In genomic region chr12:71092290-71092689, GRCh38 we compare ENCODE assay signal across 27 cellular contexts.
DNase-seq lines count a peak whose midpoint lies in the region; ATAC-seq, FAIRE-seq and TF ChIP-seq lines count a peak whose summit lies in the region.
"Had no signal": no experiment of that assay in that cellular context is flagged by ENCODE, and none has a peak within 500 bp of the region (broad histone marks: within the 10 kb centered on the region; RNA-seq: fewer than 3 reads in every experiment).

No MANE protein-coding gene starts in this region.

- no peaks in the 10 kb centered on the region for H3K4me1 Mint-ChIP-seq in activated CD8-positive, alpha-beta T cell treated with anti-CD3 and anti-CD28 coated beads for 36 hours (ENCODE audit: low read depth)
- H3K4me1 Mint-ChIP-seq: activated CD4-positive, alpha-beta memory T cell treated with anti-CD3 and anti-CD28 coated beads, Interleukin-2, amount 10 ng/mL, durations not matched to agents 7 days and 5 days; brain; mesothelial cell of epicardium had no signal

- H3K14ac ChIP-seq in IMR-90 (replicated peaks; ENCODE audit: low read depth, low read length) = no peak overlapping the region

- H3K27me3 Mint-ChIP-seq in activated CD8-positive, alpha-beta T cell treated with anti-CD3 and anti-CD28 coated beads for 36 hours = no peaks in the 10 kb centered on the region
- H3K27me3 Mint-ChIP-seq: activated CD4-positive, alpha-beta memory T cell treated with anti-CD3 and anti-CD28 coated beads, Interleukin-2, amount 10 ng/mL, durations not matched to agents 7 days and 5 days had no signal

- no peak overlapping the region for H2AFZ ChIP-seq in IMR-90 (replicated peaks; ENCODE audit: low read length, poor library complexity)

- H2BK120ac ChIP-seq in IMR-90 (ENCODE audit: low read depth, low read length) = no peak overlapping the region

- no peak overlapping the region for H2BK5ac ChIP-seq in IMR-90 (ENCODE audit: low read depth, low read length, poor library complexity, severe bottlenecking)

- FAIRE-seq in pancreas (lab: Jason Lieb, UNC) = no peak
- FAIRE-seq: endothelial cell of umbilical vein had no signal

- dilution Hi-C loops in IMR-90 (cut with HindIII; ENCODE audit: low sequenced_read_pairs, unreplicated experiment) = no loop called here

- no peaks in the 10 kb centered on the region for H3K36me3 Mint-ChIP-seq in activated CD8-positive, alpha-beta T cell treated with anti-CD3 and anti-CD28 coated beads for 36 hours (ENCODE audit: low read depth)
- H3K36me3 Mint-ChIP-seq: brain, mesothelial cell of epicardium had no signal

- H3K4me1 ChIP-seq in IMR-90 (ENCODE audit: control insufficient read depth, insufficient read depth, low read length) (no peaks in the 10 kb centered on the region), foreskin keratinocyte (no peaks in the 10 kb centered on the region), pancreas (no peaks in the 10 kb centered on the region)
- H3K4me1 ChIP-seq: BLaER1 treated with 17β-estradiol and CSF1 and Interleukin-3, amounts not matched to agents 10 nM and 100 nM; HAP-1; left ventricle myocardium inferior; tibial artery had no signal

- H3K9ac ChIP-seq in IMR-90 (ENCODE audit: low read depth, low read length) = no peak overlapping the region
- H3K9ac ChIP-seq: BLaER1 treated with 17β-estradiol and CSF1 and Interleukin-3, amounts not matched to agents 10 nM and 100 nM had no signal

- TF ChIP-seq CTCF in IMR-90 (conservative IDR thresholded peaks at IDR 0.05; ENCODE audit: low read depth, low read length) (no peak), astrocyte of the spinal cord (IDR thresholded peaks at IDR 0.05; ENCODE audit: low read depth, low read length) (no peak), foreskin keratinocyte (conservative IDR thresholded peaks at IDR 0.05) (no peak), pancreas (IDR thresholded peaks at IDR 0.05) (no peak)
- no peak for TF ChIP-seq CTCF in activated CD8-positive, alpha-beta T cell treated with anti-CD3 and anti-CD28 coated beads for 36 hours (IDR thresholded peaks at IDR 0.05)

- peaks cover 12% of the 10 kb centered on the region for H3K9me3 Mint-ChIP-seq in activated CD8-positive, alpha-beta T cell treated with anti-CD3 and anti-CD28 coated beads for 36 hours

- H3K18ac ChIP-seq in IMR-90 (ENCODE audit: low read depth, low read length) = no peak overlapping the region

- CTCF ChIA-PET in IMR-90 (lab: Yijun Ruan, JAX) = no interaction called here
- CTCF ChIA-PET in activated CD8-positive, alpha-beta T cell treated with anti-CD3 and anti-CD28 coated beads for 36 hours (lab: Charles Lee) = interaction anchor here (1.0 kb wide), 1 partner anchor 15 kb away, joined by 3 read pairs; no protein-coding TSS in a partner anchor

- no peak overlapping the region for H3K4me3 Mint-ChIP-seq in activated CD8-positive, alpha-beta T cell treated with anti-CD3 and anti-CD28 coated beads for 36 hours
- H3K4me3 Mint-ChIP-seq: activated CD4-positive, alpha-beta memory T cell treated with anti-CD3 and anti-CD28 coated beads, Interleukin-2, amount 10 ng/mL, durations not matched to agents 7 days and 5 days; activated naive CD4-positive, alpha-beta T cell treated with anti-CD3 and anti-CD28 coated beads for 36 hours; brain; mesothelial cell of epicardium; T-helper 1 cell treated with Interleukin-12 subunit alpha and Interleukin-12 subunit beta and Interleukin-4 antibody, amounts not matched to agents 30 μg/mL and 1 μg/mL, for 36 hours had no signal

- no peak overlapping the region for H2AK9ac ChIP-seq in IMR-90 (replicated peaks; ENCODE audit: low read depth, low read length, poor library complexity)

- no peaks in the 10 kb centered on the region for H3K36me3 ChIP-seq in IMR-90 (ENCODE audit: control insufficient read depth, insufficient read depth, low read length)
- H3K36me3 ChIP-seq in pancreas = no peaks in the 10 kb centered on the region
- H3K36me3 ChIP-seq: BLaER1 treated with 17β-estradiol and CSF1 and Interleukin-3, amounts not matched to agents 10 nM and 100 nM; HAP-1; left ventricle myocardium inferior; tibial artery had no signal

- no peaks in the 10 kb centered on the region for H3K79me1 ChIP-seq in IMR-90 (ENCODE audit: low read depth in 1 of 2, low read length in 2 of 2)

- H3K27ac ChIP-seq in IMR-90 (ENCODE audit: insufficient read depth, low read length) = no peak overlapping the region
- no peak overlapping the region for H3K27ac ChIP-seq in foreskin keratinocyte
- H3K27ac ChIP-seq in pancreas = no peak overlapping the region
- H3K27ac ChIP-seq: BLaER1 treated with 17β-estradiol and CSF1 and Interleukin-3, amounts not matched to agents 10 nM and 100 nM; left ventricle myocardium inferior; tibial artery had no signal

- POLR2A ChIA-PET in IMR-90 (lab: Charles Lee; ENCODE audit: unreplicated experiment) = no interaction called here
- POLR2A ChIA-PET in activated CD8-positive, alpha-beta T cell treated with anti-CD3 and anti-CD28 coated beads for 36 hours (lab: Charles Lee) = no interaction called here

- no peaks in the 10 kb centered on the region for H4K20me1 ChIP-seq in IMR-90 (ENCODE audit: insufficient read depth, low read length)
- H4K20me1 ChIP-seq: BLaER1 treated with 17β-estradiol and CSF1 and Interleukin-3, amounts not matched to agents 10 nM and 100 nM had no signal

- no peak overlapping the region for H3K4ac ChIP-seq in IMR-90 (ENCODE audit: low read depth, low read length)

- H3K9me3 ChIP-seq in IMR-90 (ENCODE audit: control insufficient read depth, insufficient read depth, low read length) (peaks cover 6% of the 10 kb centered on the region), pancreas (no peaks in the 10 kb centered on the region)
- H3K9me3 ChIP-seq: HAP-1 had no signal

- no peak overlapping the region for H2BK15ac ChIP-seq in IMR-90 (ENCODE audit: low read depth, low read length)

- intact Hi-C loops in IMR-90 (cut with micrococcal nuclease) (no loop called here), pancreas (cut with DNase I) (no loop called here), head of caudate nucleus (cut with DNase I) (no loop called here)
- intact Hi-C loops in activated CD8-positive, alpha-beta T cell treated with anti-CD3 and anti-CD28 coated beads for 36 hours (cut with micrococcal nuclease) = no loop called here

- H4K5ac ChIP-seq in IMR-90 (ENCODE audit: low read depth, low read length) = no peak overlapping the region

- H3K27me3 ChIP-seq in IMR-90 (ENCODE audit: control insufficient read depth, insufficient read depth, low read length) = no peaks in the 10 kb centered on the region
- no peaks in the 10 kb centered on the region for H3K27me3 ChIP-seq in foreskin keratinocyte
- H3K27me3 ChIP-seq in pancreas = no peaks in the 10 kb centered on the region
- H3K27me3 ChIP-seq: BLaER1 treated with 17β-estradiol and CSF1 and Interleukin-3, amounts not matched to agents 10 nM and 100 nM; tibial artery had no signal

- no peak for TF ChIP-seq RAD21 in IMR-90 (IDR thresholded peaks at IDR 0.05; ENCODE audit: low read length)

- H2AK5ac ChIP-seq in IMR-90 (ENCODE audit: low read depth, low read length) = no peak overlapping the region

- H3K4me3 ChIP-seq in IMR-90 (ENCODE audit: insufficient read depth, low read depth, low read length) = no peak overlapping the region
- H3K4me3 ChIP-seq in astrocyte of the spinal cord (ENCODE audit: low read depth, low read length) = no peak overlapping the region
- no peak overlapping the region for H3K4me3 ChIP-seq in pancreas
- H3K4me3 ChIP-seq: BLaER1 treated with 17β-estradiol and CSF1 and Interleukin-3, amounts not matched to agents 10 nM and 100 nM; HAP-1; left ventricle myocardium inferior; tibial artery had no signal

- no peak overlapping the region for H3K56ac ChIP-seq in IMR-90 (ENCODE audit: extremely low read depth, insufficient read depth, low read length)

- H4K91ac ChIP-seq in IMR-90 (ENCODE audit: insufficient read depth, low read depth, low read length) = no peak overlapping the region

- in situ Hi-C loops in IMR-90 (cut with MboI; ENCODE audit: low sequenced_read_pairs) (no loop called here), astrocyte of the spinal cord (cut with HindIII; ENCODE audit: low sequenced_read_pairs) (no loop called here)

- H3K27ac Mint-ChIP-seq in activated CD8-positive, alpha-beta T cell treated with anti-CD3 and anti-CD28 coated beads for 36 hours = no peak overlapping the region
- H3K27ac Mint-ChIP-seq: activated CD4-positive, alpha-beta memory T cell treated with anti-CD3 and anti-CD28 coated beads, Interleukin-2, amount 10 ng/mL, durations not matched to agents 7 days and 5 days; activated naive CD4-positive, alpha-beta T cell treated with anti-CD3 and anti-CD28 coated beads for 36 hours; brain; mesothelial cell of epicardium; T-helper 1 cell treated with Interleukin-12 subunit alpha and Interleukin-12 subunit beta and Interleukin-4 antibody, amounts not matched to agents 30 μg/mL and 1 μg/mL, for 36 hours had no signal

- BruUV-seq in IMR-90 (replicated peaks; lab: Mats Ljungman, UMichigan) = no TSS peak

- WGBS in IMR-90 (ENCODE audit: extremely low coverage in 2 of 2, insufficient read length in 1 of 2), 2 experiments = no CpG with 5 or more reads among the region's 2 CpGs
- 48 to 70% methylated on average over 2 of the region's 2 CpGs for WGBS in pancreas, 2 donors

- H2BK20ac ChIP-seq in IMR-90 (ENCODE audit: low read depth, low read length) = no peak overlapping the region

- H3K4me2 ChIP-seq in IMR-90 (ENCODE audit: low read depth, low read length) = no peak overlapping the region
- H3K4me2 ChIP-seq: BLaER1 treated with 17β-estradiol and CSF1 and Interleukin-3, amounts not matched to agents 10 nM and 100 nM had no signal

- DNase-seq in IMR-90 (peak; percentile 0), astrocyte of the spinal cord (ENCODE audit: low read depth, low spot score) (peak; percentile 48), foreskin keratinocyte (no peak), pancreas (no peak), head of caudate nucleus (no peak), KG1 (lab: John Stamatoyannopoulos, UW) (no peak)
- DNase-seq in activated CD8-positive, alpha-beta T cell treated with anti-CD3 and anti-CD28 coated beads for 36 hours = no peak
- DNase-seq: activated CD4-positive, alpha-beta memory T cell treated with anti-CD3 and anti-CD28 coated beads, Interleukin-2, amount 10 ng/mL, durations not matched to agents 7 days and 5 days; activated CD4-positive, CD25-positive, alpha-beta regulatory T cell treated with anti-CD3 and anti-CD28 coated beads, Interleukin-2, amount 50 U/mL, for 72 hours; activated naive CD4-positive, alpha-beta T cell treated with anti-CD3 and anti-CD28 coated beads for 36 hours; left ventricle myocardium inferior; MM.1S; NCI-H1105 treated with DMSO at 0.1 percent for 48 hours; NCI-H1930; NCI-H526; Right ventricle myocardium superior; stimulated activated CD4-positive, alpha-beta T cell treated with anti-CD3 and anti-CD28 coated beads, Interleukin-15, amount 100 ng/mL, for 24 hours; stimulated activated CD4-positive, alpha-beta T cell treated with anti-CD3 and anti-CD28 coated beads, Interleukin-4, amount 100 ng/mL, for 4 hours; tibial artery had no signal

- H3K23ac ChIP-seq in IMR-90 (ENCODE audit: low read depth, low read length) = no peak overlapping the region

- no peaks in the 10 kb centered on the region for H3K9me1 ChIP-seq in IMR-90 (ENCODE audit: insufficient read depth, low read length)

- ATAC-seq in IMR-90 (ENCODE audit: low read depth) = no peak
- ATAC-seq in foreskin keratinocyte = peak; percentile 28
- ATAC-seq in pancreas = no peak
- ATAC-seq in activated CD8-positive, alpha-beta T cell treated with anti-CD3 and anti-CD28 coated beads for 36 hours = no peak
- ATAC-seq: Panc1, SK-N-SH treated with all-trans-retinoic acid at 6 μM for 48 hours had no signal

- no peak overlapping the region for H4K8ac ChIP-seq in IMR-90 (ENCODE audit: low read depth in 2 of 2, low read length in 2 of 2)

- no peak for TF ChIP-seq POLR2A in IMR-90 (IDR thresholded peaks at IDR 0.05; ENCODE audit: low read depth, low read length)

Comparison
In these comparisons a context has a peak if more than half of its experiments do, and no peak if none do; other contexts are left out.
1. DNase-seq: peak in IMR-90 (single experiment) and astrocyte of the spinal cord (single experiment); none in foreskin keratinocyte (0 of 2), pancreas (0 of 6), activated CD8-positive, alpha-beta T cell treated with anti-CD3 and anti-CD28 coated beads for 36 hours (single experiment), head of caudate nucleus (0 of 42) and KG1 (single experiment).